ENCODE assay signal across 1 cellular context in genomic region chr11:10807629-10808552, GRCh38.
TF ChIP-seq lines count a peak whose summit lies in the region.

No MANE protein-coding gene starts in this region.

TF ChIP-seq in HEK293, 187 proteins besides CTCF, POLR2A, EP300 and RAD21 (continued from another document):
- TF ChIP-seq HIC1 (tag by site-specific recombination; IDR thresholded peaks at IDR 0.05) (no peak), BCL6B (tag by site-specific recombination; IDR thresholded peaks at IDR 0.05) (no peak), PATZ1 (tag by site-specific recombination; IDR thresholded peaks at IDR 0.05) (peak; percentile 23; the same call in 1 of the 2 replicates), SP3 (tag by site-specific recombination; IDR thresholded peaks at IDR 0.05) (peak; percentile 53), ZXDB (tag by site-specific recombination; IDR thresholded peaks at IDR 0.05) (no peak), PRDM10 (tag by site-specific recombination; IDR thresholded peaks at IDR 0.05) (no peak), ZNF133 (tag by site-specific recombination; IDR thresholded peaks at IDR 0.05) (no peak), ZNF341 (tag by site-specific recombination; IDR thresholded peaks at IDR 0.05; ENCODE audit: low read depth) (peak; percentile 96), ZNF274 (IDR thresholded peaks at IDR 0.05; ENCODE audit: low read length) (no peak), ZNF274 (tag by site-specific recombination; IDR thresholded peaks at IDR 0.05; ENCODE audit: borderline replicate concordance) (no peak), EGR2 (tag by site-specific recombination; IDR thresholded peaks at IDR 0.05; ENCODE audit: low read depth) (peak; percentile 94), ZBTB20 (tag by site-specific recombination; IDR thresholded peaks at IDR 0.05) (0 out of 2 replicates have a peak, but pooled peaks have one; percentile 9), GLIS1 (tag by site-specific recombination; IDR thresholded peaks at IDR 0.05) (peak; percentile 71), ZNF112 (tag by site-specific recombination; IDR thresholded peaks at IDR 0.05) (no peak), ZNF548 (tag by site-specific recombination; IDR thresholded peaks at IDR 0.05) (no peak), ZNF335 (tag by site-specific recombination; conservative IDR thresholded peaks at IDR 0.05) (peak; percentile 53), ZNF10 (tag by site-specific recombination; IDR thresholded peaks at IDR 0.05) (no peak), ZFHX2 (tag by site-specific recombination; conservative IDR thresholded peaks at IDR 0.05) (peak; percentile 95), SP2 (tag by site-specific recombination; IDR thresholded peaks at IDR 0.05) (peak; percentile 75), GLIS2 (tag by site-specific recombination; IDR thresholded peaks at IDR 0.05) (peak; percentile 94)
